ENCODE assay signal across 8 cellular contexts in genomic region chr22:24247564-24248344, GRCh38. TPM values are rescaled to one million over a fixed set of nuclear protein-coding genes. Genes with fewer than 3 reads are reported as not detected.
DNase-seq lines count a peak whose midpoint lies in the region; ATAC-seq, FAIRE-seq and TF ChIP-seq lines count a peak whose summit lies in the region.

No MANE protein-coding gene starts in this region.

- no peaks in the 10 kb centered on the region for H3K27me3 ChIP-seq in heart left ventricle

- H3K4me3 ChIP-seq in heart left ventricle: peak overlapping the region in 1 of 12 donors; percentile 21

- H3K27ac ChIP-seq in heart left ventricle: peak overlapping the region; percentile 83 to 97 (median 88)

- 16 to 42% (median 25%) methylated on average over 14 to 23 of the region's 23 CpGs for WGBS in heart left ventricle, 4 donors

- DNase-seq in DMS153 (lab: John Stamatoyannopoulos, UW) (peak; percentile 15), HTR-8/SVneo (ENCODE audit: insufficient read length, low spot score) (peak; percentile 81), SK-N-DZ (ENCODE audit: low spot score) (peak; percentile 82), amniotic stem cell (lab: John Stamatoyannopoulos, UW) (peak; percentile 76), heart left ventricle (peak; percentile 87 to 93 (median 92)), posterior vena cava (ENCODE audit: low spot score) (peak; percentile 98)

- intact Hi-C loops in heart left ventricle (cut with DNase I): loop anchor here (1.0 to 10.0 kb wide), 9 partner anchors 39 to 260 kb away; no protein-coding TSS in a partner anchor
- intact Hi-C loops in posterior vena cava (cut with DNase I): loop anchor here (2.0 to 5.0 kb wide), 3 partner anchors 40 to 60 kb away; no protein-coding TSS in a partner anchor

- no peaks in the 10 kb centered on the region for H3K9me3 ChIP-seq in heart left ventricle

- ATAC-seq in heart left ventricle (peak; percentile 90 to 96 (median 94)), GM18517 (IDR thresholded peaks at IDR 0.05; ENCODE audit: unreplicated experiment) (no peak), HG03280 (IDR thresholded peaks at IDR 0.05; ENCODE audit: unreplicated experiment) (no peak)

- no peak for TF ChIP-seq POLR2A in heart left ventricle (IDR thresholded peaks at IDR 0.05)

- H3K4me1 ChIP-seq in heart left ventricle: peaks cover 5 to 46% (median 31%) of the 10 kb centered on the region in 12 donors

- no peak for FAIRE-seq in HTR-8/SVneo (lab: Jason Lieb, UNC)

- no peaks in the 10 kb centered on the region for H3K36me3 ChIP-seq in heart left ventricle

- peak; percentile 68 to 92 (median 84) for TF ChIP-seq CTCF in heart left ventricle (IDR thresholded peaks at IDR 0.05)

RNA-seq across cellular contexts. Expression of gene GGT5, which starts 2.9 kb away (rescaled TPM):
- polyA plus RNA-seq in SK-N-DZ (2014; cell fraction: cytosol; rRNA removed): 0.38 TPM in 1 of 2 replicates, not detected in the other
- 0.25 TPM in 1 of 2 replicates, not detected in the other for polyA plus RNA-seq in SK-N-DZ (2014; cell fraction: nucleus; rRNA removed)
- total RNA-seq in heart left ventricle (10 to 100 TPM in 7 of 9 donors, 1 to 10 TPM in 2; 6.1 to 71.5 (median 15.5) TPM), posterior vena cava (100 to 1,000 TPM in 1 of 2 donors, 10 to 100 TPM in 1; 65.8 to 123 TPM)
- polyA plus RNA-seq in heart left ventricle: 10 to 100 TPM; 30.9 to 41.6 TPM

RNA-seq across cellular contexts. Expression of gene SPECC1L, which starts 22.9 kb away (rescaled TPM):
- polyA plus RNA-seq in SK-N-DZ (2014; cell fraction: cytosol; rRNA removed): 27.1 and 32.5 TPM in 2 replicates
- 30.9 and 33.0 TPM in 2 replicates for polyA plus RNA-seq in SK-N-DZ (2014; cell fraction: nucleus; rRNA removed)
- total RNA-seq in heart left ventricle (10 to 100 TPM; 25.4 to 65.3 (median 52.8) TPM), posterior vena cava (10 to 100 TPM; 80.1 to 88.8 TPM)
- polyA plus RNA-seq in heart left ventricle: 10 to 100 TPM in 1 of 2 donors, 1 to 10 TPM in 1; 9.8 to 22.3 TPM

Comparison
In these comparisons a context has a peak if more than half of its experiments do, and no peak if none do; other contexts are left out.
1. DNase-seq: peak in every context shown above with its lines; median percentile 98 in posterior vena cava; 92 in heart left ventricle; 82 in SK-N-DZ; 81 in HTR-8/SVneo; 76 in amniotic stem cell; 15 in DMS153.
2. ATAC-seq: peak in heart left ventricle (4 of 4); none in GM18517 (single experiment) and HG03280 (single experiment).